In the genomic region with DNA sequence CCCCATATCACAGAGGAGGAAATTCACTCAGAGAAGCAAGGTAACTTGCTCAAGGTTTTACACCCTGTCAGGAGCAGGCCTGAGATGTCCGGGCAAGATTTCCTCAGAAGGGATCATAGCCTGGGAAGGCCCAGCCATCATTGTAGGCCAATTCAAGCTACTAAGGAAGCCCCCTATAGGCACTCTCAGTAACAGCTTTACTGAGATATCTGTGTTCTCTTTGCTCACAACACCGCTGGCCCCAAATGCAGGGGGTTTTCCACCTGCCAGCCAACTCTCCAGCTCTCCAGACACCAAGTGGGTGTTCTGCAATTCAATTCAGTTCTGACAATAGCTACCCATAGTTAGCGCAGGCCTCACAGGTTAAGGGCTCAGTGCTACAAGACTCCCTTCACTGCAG, we compare ENCODE assay signal across 16 cellular contexts.
"Had no signal": no experiment of that assay in that cellular context is flagged by ENCODE, and none has a peak within 500 bp of the region (broad histone marks: within the 10 kb centered on the region; RNA-seq: fewer than 3 reads in every experiment).

No MANE protein-coding gene starts in this region.

- H3K36me3 ChIP-seq: heart left ventricle, tibial nerve had no signal

- H3K27ac ChIP-seq: foreskin keratinocyte, heart left ventricle, parathyroid adenoma, tibial nerve had no signal

- H3K4me3 ChIP-seq: heart left ventricle, lung, tibial nerve had no signal

- ATAC-seq: activated naive CD8-positive, alpha-beta T cell treated with anti-CD3 and anti-CD28 coated beads, Interleukin-2, amount 50 U/mL, for 24 hours; activated T-helper 17 cell treated with anti-CD3 and anti-CD28 coated beads, Interleukin-2, amount 50 U/mL, for 72 hours; foreskin keratinocyte; heart left ventricle had no signal

- H3K27me3 ChIP-seq: foreskin keratinocyte, tibial nerve had no signal

- H3K4me1 ChIP-seq: foreskin keratinocyte, heart left ventricle, parathyroid adenoma, tibial nerve had no signal

- DNase-seq: activated CD4-positive, alpha-beta T cell treated with anti-CD3 and anti-CD28 coated beads, Interleukin-2, amount 10 ng/mL, durations not matched to agents 7 days and 5 days; activated naive CD4-positive, alpha-beta T cell treated with anti-CD3 and anti-CD28 coated beads for 36 hours; activated naive CD8-positive, alpha-beta T cell treated with anti-CD3 and anti-CD28 coated beads, Interleukin-2, amount 50 U/mL, for 24 hours; aorta; effector CD8-positive, alpha-beta T cell; foreskin keratinocyte; heart left ventricle; midbrain; stimulated activated CD4-positive, alpha-beta T cell treated with anti-CD3 and anti-CD28 coated beads, Interleukin-4, amount 100 ng/mL, for 4 hours; stimulated activated CD8-positive, alpha-beta memory T cell treated with anti-CD3 and anti-CD28 coated beads, Interleukin-4, amount 100 ng/mL, for 48 hours; stimulated activated naive CD4-positive, alpha-beta T cell treated with Interleukin-2 at 50 U/mL for 16 hours; substantia nigra had no signal
